1 cellular context compared by ENCODE assay signal in the genomic region with DNA sequence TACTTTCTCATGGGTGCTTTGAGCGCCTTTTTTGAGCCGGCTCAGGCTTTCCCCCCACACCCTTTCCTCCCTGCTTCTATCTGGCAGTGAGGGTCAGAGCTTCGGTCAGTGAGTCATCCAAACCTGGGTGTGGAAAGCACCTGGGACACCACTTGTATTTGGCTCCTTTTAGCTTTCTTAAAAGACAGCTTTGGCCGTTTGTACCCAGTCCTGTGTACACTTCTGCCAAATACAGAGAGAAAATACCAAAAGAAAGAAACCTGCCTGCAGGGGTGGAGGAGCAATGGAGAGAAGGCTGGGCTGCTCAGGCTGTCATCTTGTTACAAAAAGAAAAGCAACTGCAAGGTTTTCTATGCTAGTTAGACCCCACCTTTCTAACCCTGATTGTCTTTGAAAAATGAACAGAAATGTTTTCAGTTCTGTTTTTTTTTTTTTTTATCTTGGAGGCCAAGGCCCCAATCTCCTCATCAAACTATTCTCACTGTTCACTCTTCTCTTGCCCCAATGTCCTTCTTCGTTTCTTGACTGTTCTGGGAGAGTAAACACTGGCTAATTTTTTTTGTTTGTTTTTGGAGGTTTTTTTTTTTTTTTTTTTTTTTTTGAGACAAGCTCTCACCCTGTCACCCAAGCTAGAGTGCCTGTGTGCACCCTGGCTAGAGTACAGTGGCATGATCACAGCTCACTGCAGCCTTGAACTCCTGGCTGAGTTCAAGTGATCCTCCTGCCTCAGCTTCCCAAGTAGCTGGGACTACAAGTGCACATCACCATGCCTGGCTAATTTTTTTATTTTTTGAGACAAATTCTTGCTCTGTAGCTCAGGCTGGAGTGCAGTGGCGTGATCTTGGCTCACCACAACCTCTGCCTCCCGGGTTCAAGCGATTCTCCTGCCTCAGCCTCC.
TF ChIP-seq lines count a peak whose summit lies in the region.

No MANE protein-coding gene starts in this region.

TF ChIP-seq in GM12878, 131 proteins besides CTCF, POLR2A, EP300 and RAD21 (continued from another document):
- TF ChIP-seq, protein P1, sequence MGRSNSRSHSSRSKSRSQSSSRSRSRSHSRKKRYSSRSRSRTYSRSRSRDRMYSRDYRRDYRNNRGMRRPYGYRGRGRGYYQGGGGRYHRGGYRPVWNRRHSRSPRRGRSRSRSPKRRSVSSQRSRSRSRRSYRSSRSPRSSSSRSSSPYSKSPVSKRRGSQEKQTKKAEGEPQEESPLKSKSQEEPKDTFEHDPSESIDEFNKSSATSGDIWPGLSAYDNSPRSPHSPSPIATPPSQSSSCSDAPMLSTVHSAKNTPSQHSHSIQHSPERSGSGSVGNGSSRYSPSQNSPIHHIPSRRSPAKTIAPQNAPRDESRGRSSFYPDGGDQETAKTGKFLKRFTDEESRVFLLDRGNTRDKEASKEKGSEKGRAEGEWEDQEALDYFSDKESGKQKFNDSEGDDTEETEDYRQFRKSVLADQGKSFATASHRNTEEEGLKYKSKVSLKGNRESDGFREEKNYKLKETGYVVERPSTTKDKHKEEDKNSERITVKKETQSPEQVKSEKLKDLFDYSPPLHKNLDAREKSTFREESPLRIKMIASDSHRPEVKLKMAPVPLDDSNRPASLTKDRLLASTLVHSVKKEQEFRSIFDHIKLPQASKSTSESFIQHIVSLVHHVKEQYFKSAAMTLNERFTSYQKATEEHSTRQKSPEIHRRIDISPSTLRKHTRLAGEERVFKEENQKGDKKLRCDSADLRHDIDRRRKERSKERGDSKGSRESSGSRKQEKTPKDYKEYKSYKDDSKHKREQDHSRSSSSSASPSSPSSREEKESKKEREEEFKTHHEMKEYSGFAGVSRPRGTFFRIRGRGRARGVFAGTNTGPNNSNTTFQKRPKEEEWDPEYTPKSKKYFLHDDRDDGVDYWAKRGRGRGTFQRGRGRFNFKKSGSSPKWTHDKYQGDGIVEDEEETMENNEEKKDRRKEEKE (IDR thresholded peaks at IDR 0.05), result no peak
- TF ChIP-seq CHD4 (IDR thresholded peaks at IDR 0.05) (no peak), SRF (IDR thresholded peaks at IDR 0.05; ENCODE audit: low read depth in 2 of 2, low read length in 2 of 2) (no peak), YY1 (IDR thresholded peaks at IDR 0.05; ENCODE audit: low read depth, low read length) (no peak; the same call in 1 of the 2 replicates), SIN3A (IDR thresholded peaks at IDR 0.05; ENCODE audit: low read depth, low read length) (no peak), RCOR1 (conservative IDR thresholded peaks at IDR 0.05; ENCODE audit: low read depth, low read length) (no peak), IKZF1 (conservative IDR thresholded peaks at IDR 0.05) (peak; percentile 60)
- TF ChIP-seq, protein P2, sequence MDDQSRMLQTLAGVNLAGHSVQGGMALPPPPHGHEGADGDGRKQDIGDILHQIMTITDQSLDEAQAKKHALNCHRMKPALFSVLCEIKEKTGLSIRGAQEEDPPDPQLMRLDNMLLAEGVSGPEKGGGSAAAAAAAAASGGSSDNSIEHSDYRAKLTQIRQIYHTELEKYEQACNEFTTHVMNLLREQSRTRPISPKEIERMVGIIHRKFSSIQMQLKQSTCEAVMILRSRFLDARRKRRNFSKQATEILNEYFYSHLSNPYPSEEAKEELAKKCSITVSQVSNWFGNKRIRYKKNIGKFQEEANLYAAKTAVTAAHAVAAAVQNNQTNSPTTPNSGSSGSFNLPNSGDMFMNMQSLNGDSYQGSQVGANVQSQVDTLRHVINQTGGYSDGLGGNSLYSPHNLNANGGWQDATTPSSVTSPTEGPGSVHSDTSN (IDR thresholded peaks at IDR 0.05; ENCODE audit: insufficient replicate concordance, low read depth, low read length), result no peak
